1 cellular context compared by ENCODE assay signal in genomic region chrX:82912401-82912800, GRCh38.
TF ChIP-seq lines count a peak whose summit lies in the region.

No MANE protein-coding gene starts in this region.

TF ChIP-seq in WTC11, 78 proteins besides CTCF, POLR2A, EP300 and RAD21 (continued from another document):
- TF ChIP-seq ATF6 (CRISPR knock-in tag; IDR thresholded peaks at IDR 0.05) (no peak), TP53 (CRISPR knock-in tag; IDR thresholded peaks at IDR 0.05) (no peak), AR (CRISPR knock-in tag; IDR thresholded peaks at IDR 0.05) (no peak), NFYB (CRISPR knock-in tag; conservative IDR thresholded peaks at IDR 0.05; ENCODE audit: low read depth) (no peak)
